In genomic region chr12:4648499-4649357, GRCh38 we compare ENCODE assay signal across 8 cellular contexts. TPM values are rescaled to one million over a fixed set of nuclear protein-coding genes. Genes with fewer than 3 reads are reported as not detected.
A peak's percentile ranks its signal among the peaks of the same experiment; 100 is the strongest.
DNase-seq lines count a peak whose midpoint lies in the region; ATAC-seq and TF ChIP-seq lines count a peak whose summit lies in the region.

AKAP3 (minus strand) TSS chr12:4649051; CDS start chr12:4638196, 10,855 bp downstream.
NDUFA9 (plus strand) TSS chr12:4649114; CDS start chr12:4649127, 13 bp downstream.

- ATAC-seq in GM19025 (IDR thresholded peaks at IDR 0.05; ENCODE audit: low read depth, unreplicated experiment) (peak; percentile 71), HG03378 (IDR thresholded peaks at IDR 0.05; ENCODE audit: unreplicated experiment) (peak; percentile 71)

- peaks cover 4% of the 10 kb centered on the region for H3K36me3 Mint-ChIP-seq in activated CD4-positive, alpha-beta T cell treated with anti-CD3 and anti-CD28 coated beads, Interleukin-2, amount 10 ng/mL, durations not matched to agents 24 days and 14 days (ENCODE audit: low read depth)

- peaks cover 5% of the 10 kb centered on the region for H3K27me3 Mint-ChIP-seq in activated CD4-positive, alpha-beta T cell treated with anti-CD3 and anti-CD28 coated beads, Interleukin-2, amount 10 ng/mL, durations not matched to agents 24 days and 14 days

- H3K4me3 Mint-ChIP-seq in activated CD4-positive, alpha-beta T cell treated with anti-CD3 and anti-CD28 coated beads, Interleukin-2, amount 10 ng/mL, durations not matched to agents 24 days and 14 days, result peak within 1 kb of the TSS; percentile 98

- peaks cover 36% of the 10 kb centered on the region for H3K4me1 Mint-ChIP-seq in activated CD4-positive, alpha-beta T cell treated with anti-CD3 and anti-CD28 coated beads, Interleukin-2, amount 10 ng/mL, durations not matched to agents 24 days and 14 days

- DNase-seq in AG10803 (ENCODE audit: low read depth) (peak; percentile 82), NCI-H510A (lab: John Stamatoyannopoulos, UW) (peak; percentile 59), dedifferentiated amniotic fluid mesenchymal stem cell (ENCODE audit: extremely low spot score) (peak; percentile 83), left kidney (ENCODE audit: low read depth, low spot score) (peak; percentile 96)
- peak; percentile 94 for DNase-seq in activated CD4-positive, alpha-beta T cell treated with anti-CD3 and anti-CD28 coated beads, Interleukin-2, amount 10 ng/mL, durations not matched to agents 24 days and 14 days
- DNase-seq in stimulated activated CD4-positive, alpha-beta T cell treated with anti-CD3 and anti-CD28 coated beads, Interleukin-1b, Interleukin-23, amount 100 ng/mL, for 48 hours, result peak; percentile 78

- no peaks in the 10 kb centered on the region for H3K9me3 Mint-ChIP-seq in activated CD4-positive, alpha-beta T cell treated with anti-CD3 and anti-CD28 coated beads, Interleukin-2, amount 10 ng/mL, durations not matched to agents 24 days and 14 days

- intact Hi-C loops in activated CD4-positive, alpha-beta T cell treated with anti-CD3 and anti-CD28 coated beads, Interleukin-2, amount 10 ng/mL, durations not matched to agents 24 days and 14 days (cut with micrococcal nuclease), result loop anchor here (1.0 to 2.0 kb wide), 4 partner anchors 44 to 896 kb away; partner anchors contain the start of genes CRACR2A, RAD51AP1 and TIGAR

- TF ChIP-seq CTCF in AG10803 (conservative IDR thresholded peaks at IDR 0.05; ENCODE audit: low read length), result no peak

- H3K4me3 ChIP-seq in AG10803 (ENCODE audit: low read length), result peak within 1 kb of the TSS; percentile 69

- H3K27ac Mint-ChIP-seq in activated CD4-positive, alpha-beta T cell treated with anti-CD3 and anti-CD28 coated beads, Interleukin-2, amount 10 ng/mL, durations not matched to agents 24 days and 14 days, result peak within 1 kb of the TSS; percentile 96

RNA-seq across cellular contexts. Expression of gene AKAP3, which starts in this region (rescaled TPM):
- 0.42 and 1.1 TPM in 2 replicates for total RNA-seq in activated CD4-positive, alpha-beta T cell treated with anti-CD3 and anti-CD28 coated beads, Interleukin-2, amount 10 ng/mL, durations not matched to agents 24 days and 14 days

RNA-seq across cellular contexts. Expression of gene NDUFA9, which starts in this region (rescaled TPM):
- total RNA-seq in activated CD4-positive, alpha-beta T cell treated with anti-CD3 and anti-CD28 coated beads, Interleukin-2, amount 10 ng/mL, durations not matched to agents 24 days and 14 days, result 130 and 139 TPM in 2 replicates

Comparison
In these comparisons a context has a peak if more than half of its experiments do, and no peak if none do; other contexts are left out.
1. Peak in every context shown above with its lines: DNase-seq, ATAC-seq and H3K4me3 ChIP-seq.